1 cellular context compared by ENCODE assay signal in the genomic region with DNA sequence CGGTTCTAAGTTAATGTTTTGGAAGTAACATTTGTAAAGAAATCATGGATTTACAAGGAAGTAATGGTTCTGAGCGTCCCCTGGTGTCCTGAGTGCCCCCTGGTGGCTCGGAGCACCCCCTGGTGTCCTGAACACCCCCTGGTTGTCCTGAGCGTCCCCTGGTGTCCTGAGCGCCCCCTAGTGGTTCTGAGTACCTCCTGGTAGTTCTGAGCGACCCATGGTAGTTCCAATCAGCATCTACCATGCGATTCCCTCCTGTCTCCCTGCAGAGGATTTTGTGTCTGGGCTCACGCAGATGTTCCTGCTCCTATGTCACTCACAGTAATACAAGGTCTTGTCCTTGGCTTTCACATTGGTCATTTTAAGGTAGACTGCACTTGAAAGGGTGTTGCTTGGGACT.
A peak's percentile ranks its signal among the peaks of the same experiment; 100 is the strongest.
TF ChIP-seq lines count a peak whose summit lies in the region.

No MANE protein-coding gene starts in this region.

TF ChIP-seq in GM12878, 131 proteins besides CTCF, POLR2A, EP300 and RAD21 (continued from another document and continues in another):
- TF ChIP-seq, protein P1, sequence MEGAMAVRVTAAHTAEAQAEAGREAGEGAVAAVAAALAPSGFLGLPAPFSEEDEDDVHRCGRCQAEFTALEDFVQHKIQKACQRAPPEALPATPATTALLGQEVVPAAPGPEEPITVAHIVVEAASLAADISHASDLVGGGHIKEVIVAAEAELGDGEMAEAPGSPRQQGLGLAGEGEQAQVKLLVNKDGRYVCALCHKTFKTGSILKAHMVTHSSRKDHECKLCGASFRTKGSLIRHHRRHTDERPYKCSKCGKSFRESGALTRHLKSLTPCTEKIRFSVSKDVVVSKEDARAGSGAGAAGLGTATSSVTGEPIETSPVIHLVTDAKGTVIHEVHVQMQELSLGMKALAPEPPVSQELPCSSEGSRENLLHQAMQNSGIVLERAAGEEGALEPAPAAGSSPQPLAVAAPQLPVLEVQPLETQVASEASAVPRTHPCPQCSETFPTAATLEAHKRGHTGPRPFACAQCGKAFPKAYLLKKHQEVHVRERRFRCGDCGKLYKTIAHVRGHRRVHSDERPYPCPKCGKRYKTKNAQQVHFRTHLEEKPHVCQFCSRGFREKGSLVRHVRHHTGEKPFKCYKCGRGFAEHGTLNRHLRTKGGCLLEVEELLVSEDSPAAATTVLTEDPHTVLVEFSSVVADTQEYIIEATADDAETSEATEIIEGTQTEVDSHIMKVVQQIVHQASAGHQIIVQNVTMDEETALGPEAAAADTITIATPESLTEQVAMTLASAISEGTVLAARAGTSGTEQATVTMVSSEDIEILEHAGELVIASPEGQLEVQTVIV (IDR thresholded peaks at IDR 0.05; ENCODE audit: borderline replicate concordance, partially characterized antibody): no peak
- TF ChIP-seq TCF3 (IDR thresholded peaks at IDR 0.05; ENCODE audit: borderline replicate concordance, insufficient read depth, low read depth, low read length) (no peak), ZBED1 (IDR thresholded peaks at IDR 0.05; ENCODE audit: borderline replicate concordance) (no peak), POU2F2 (IDR thresholded peaks at IDR 0.05; ENCODE audit: borderline replicate concordance, low read depth, low read length) (no peak), YBX1 (IDR thresholded peaks at IDR 0.05) (no peak), NFYA (IDR thresholded peaks at IDR 0.05; ENCODE audit: borderline replicate concordance, low read depth, low read length) (no peak), NR2C1 (IDR thresholded peaks at IDR 0.05) (no peak), FOS (IDR thresholded peaks at IDR 0.05; ENCODE audit: borderline replicate concordance, extremely low read depth, insufficient read length) (no peak), NBN (IDR thresholded peaks at IDR 0.05) (0 out of 2 replicates have a peak, but pooled peaks have one; percentile 26), CREM (IDR thresholded peaks at IDR 0.05; ENCODE audit: low read depth) (peak; percentile 36; the same call in 1 of the 2 replicates), TCF12 (IDR thresholded peaks at IDR 0.05; ENCODE audit: low read depth, low read length) (no peak), KLF5 (IDR thresholded peaks at IDR 0.05; ENCODE audit: partially characterized antibody) (no peak), FOXM1 (IDR thresholded peaks at IDR 0.05; ENCODE audit: low read depth, low read length) (peak; percentile 59; the same call in 1 of the 2 replicates), NFIC (IDR thresholded peaks at IDR 0.05; ENCODE audit: low read depth, low read length) (no peak), RUNX3 (IDR thresholded peaks at IDR 0.05; ENCODE audit: low read length) (no peak), SREBF2 (IDR thresholded peaks at IDR 0.05; ENCODE audit: low read length) (no peak), SIN3A (IDR thresholded peaks at IDR 0.05; ENCODE audit: low read depth, low read length) (no peak), NRF1 (conservative IDR thresholded peaks at IDR 0.05; ENCODE audit: low read depth, low read length) (no peak), CREB1 (IDR thresholded peaks at IDR 0.05; ENCODE audit: low read depth) (peak; percentile 62; the same call in 1 of the 2 replicates), RELA (IDR thresholded peaks at IDR 0.05; ENCODE audit: borderline replicate concordance, partially characterized antibody) (no peak), SUZ12 (IDR thresholded peaks at IDR 0.05; ENCODE audit: unreplicated experiment) (no peak), ZNF384 (IDR thresholded peaks at IDR 0.05; ENCODE audit: borderline replicate concordance, low read depth, low read length) (no peak), ZNF207 (IDR thresholded peaks at IDR 0.05; ENCODE audit: borderline replicate concordance) (no peak), ZNF622 (IDR thresholded peaks at IDR 0.05) (no peak), SP1 (IDR thresholded peaks at IDR 0.05; ENCODE audit: low read depth, low read length) (no peak), SUPT20H (IDR thresholded peaks at IDR 0.05; ENCODE audit: borderline replicate concordance, control insufficient read depth, low read depth, low read length) (no peak), CHD1 (IDR thresholded peaks at IDR 0.05; ENCODE audit: low read depth, low read length) (no peak), HDAC6 (IDR thresholded peaks at IDR 0.05; ENCODE audit: unreplicated experiment) (no peak), SIX5 (IDR thresholded peaks at IDR 0.05; ENCODE audit: low read depth, low read length, severe bottlenecking) (no peak), HDAC2 (IDR thresholded peaks at IDR 0.05) (no peak), TCF7 (IDR thresholded peaks at IDR 0.05; ENCODE audit: borderline replicate concordance) (no peak), ZZZ3 (IDR thresholded peaks at IDR 0.05; ENCODE audit: control insufficient read depth, insufficient read length, low read depth) (no peak)
- TF ChIP-seq, protein P2, sequence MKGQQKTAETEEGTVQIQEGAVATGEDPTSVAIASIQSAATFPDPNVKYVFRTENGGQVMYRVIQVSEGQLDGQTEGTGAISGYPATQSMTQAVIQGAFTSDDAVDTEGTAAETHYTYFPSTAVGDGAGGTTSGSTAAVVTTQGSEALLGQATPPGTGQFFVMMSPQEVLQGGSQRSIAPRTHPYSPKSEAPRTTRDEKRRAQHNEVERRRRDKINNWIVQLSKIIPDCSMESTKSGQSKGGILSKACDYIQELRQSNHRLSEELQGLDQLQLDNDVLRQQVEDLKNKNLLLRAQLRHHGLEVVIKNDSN (IDR thresholded peaks at IDR 0.05; ENCODE audit: borderline replicate concordance, extremely low read length, insufficient read depth, low read depth, low read length): no peak
- TF ChIP-seq, protein P3, sequence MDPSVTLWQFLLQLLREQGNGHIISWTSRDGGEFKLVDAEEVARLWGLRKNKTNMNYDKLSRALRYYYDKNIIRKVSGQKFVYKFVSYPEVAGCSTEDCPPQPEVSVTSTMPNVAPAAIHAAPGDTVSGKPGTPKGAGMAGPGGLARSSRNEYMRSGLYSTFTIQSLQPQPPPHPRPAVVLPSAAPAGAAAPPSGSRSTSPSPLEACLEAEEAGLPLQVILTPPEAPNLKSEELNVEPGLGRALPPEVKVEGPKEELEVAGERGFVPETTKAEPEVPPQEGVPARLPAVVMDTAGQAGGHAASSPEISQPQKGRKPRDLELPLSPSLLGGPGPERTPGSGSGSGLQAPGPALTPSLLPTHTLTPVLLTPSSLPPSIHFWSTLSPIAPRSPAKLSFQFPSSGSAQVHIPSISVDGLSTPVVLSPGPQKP (IDR thresholded peaks at IDR 0.05; ENCODE audit: low read depth, low read length): no peak
- TF ChIP-seq, protein P4, sequence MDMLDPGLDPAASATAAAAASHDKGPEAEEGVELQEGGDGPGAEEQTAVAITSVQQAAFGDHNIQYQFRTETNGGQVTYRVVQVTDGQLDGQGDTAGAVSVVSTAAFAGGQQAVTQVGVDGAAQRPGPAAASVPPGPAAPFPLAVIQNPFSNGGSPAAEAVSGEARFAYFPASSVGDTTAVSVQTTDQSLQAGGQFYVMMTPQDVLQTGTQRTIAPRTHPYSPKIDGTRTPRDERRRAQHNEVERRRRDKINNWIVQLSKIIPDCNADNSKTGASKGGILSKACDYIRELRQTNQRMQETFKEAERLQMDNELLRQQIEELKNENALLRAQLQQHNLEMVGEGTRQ (IDR thresholded peaks at IDR 0.05; ENCODE audit: borderline replicate concordance, low read depth, low read length): no peak
- TF ChIP-seq, protein P5, sequence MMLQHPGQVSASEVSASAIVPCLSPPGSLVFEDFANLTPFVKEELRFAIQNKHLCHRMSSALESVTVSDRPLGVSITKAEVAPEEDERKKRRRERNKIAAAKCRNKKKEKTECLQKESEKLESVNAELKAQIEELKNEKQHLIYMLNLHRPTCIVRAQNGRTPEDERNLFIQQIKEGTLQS (IDR thresholded peaks at IDR 0.05; ENCODE audit: borderline replicate concordance, extremely low read depth, low read depth, low read length): no peak
- TF ChIP-seq, protein P6, sequence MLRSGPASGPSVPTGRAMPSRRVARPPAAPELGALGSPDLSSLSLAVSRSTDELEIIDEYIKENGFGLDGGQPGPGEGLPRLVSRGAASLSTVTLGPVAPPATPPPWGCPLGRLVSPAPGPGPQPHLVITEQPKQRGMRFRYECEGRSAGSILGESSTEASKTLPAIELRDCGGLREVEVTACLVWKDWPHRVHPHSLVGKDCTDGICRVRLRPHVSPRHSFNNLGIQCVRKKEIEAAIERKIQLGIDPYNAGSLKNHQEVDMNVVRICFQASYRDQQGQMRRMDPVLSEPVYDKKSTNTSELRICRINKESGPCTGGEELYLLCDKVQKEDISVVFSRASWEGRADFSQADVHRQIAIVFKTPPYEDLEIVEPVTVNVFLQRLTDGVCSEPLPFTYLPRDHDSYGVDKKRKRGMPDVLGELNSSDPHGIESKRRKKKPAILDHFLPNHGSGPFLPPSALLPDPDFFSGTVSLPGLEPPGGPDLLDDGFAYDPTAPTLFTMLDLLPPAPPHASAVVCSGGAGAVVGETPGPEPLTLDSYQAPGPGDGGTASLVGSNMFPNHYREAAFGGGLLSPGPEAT (IDR thresholded peaks at IDR 0.05; ENCODE audit: low read depth): no peak
- TF ChIP-seq, protein P7, sequence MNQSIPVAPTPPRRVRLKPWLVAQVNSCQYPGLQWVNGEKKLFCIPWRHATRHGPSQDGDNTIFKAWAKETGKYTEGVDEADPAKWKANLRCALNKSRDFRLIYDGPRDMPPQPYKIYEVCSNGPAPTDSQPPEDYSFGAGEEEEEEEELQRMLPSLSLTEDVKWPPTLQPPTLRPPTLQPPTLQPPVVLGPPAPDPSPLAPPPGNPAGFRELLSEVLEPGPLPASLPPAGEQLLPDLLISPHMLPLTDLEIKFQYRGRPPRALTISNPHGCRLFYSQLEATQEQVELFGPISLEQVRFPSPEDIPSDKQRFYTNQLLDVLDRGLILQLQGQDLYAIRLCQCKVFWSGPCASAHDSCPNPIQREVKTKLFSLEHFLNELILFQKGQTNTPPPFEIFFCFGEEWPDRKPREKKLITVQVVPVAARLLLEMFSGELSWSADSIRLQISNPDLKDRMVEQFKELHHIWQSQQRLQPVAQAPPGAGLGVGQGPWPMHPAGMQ (IDR thresholded peaks at IDR 0.05; ENCODE audit: borderline replicate concordance): no peak
- TF ChIP-seq, protein P8, sequence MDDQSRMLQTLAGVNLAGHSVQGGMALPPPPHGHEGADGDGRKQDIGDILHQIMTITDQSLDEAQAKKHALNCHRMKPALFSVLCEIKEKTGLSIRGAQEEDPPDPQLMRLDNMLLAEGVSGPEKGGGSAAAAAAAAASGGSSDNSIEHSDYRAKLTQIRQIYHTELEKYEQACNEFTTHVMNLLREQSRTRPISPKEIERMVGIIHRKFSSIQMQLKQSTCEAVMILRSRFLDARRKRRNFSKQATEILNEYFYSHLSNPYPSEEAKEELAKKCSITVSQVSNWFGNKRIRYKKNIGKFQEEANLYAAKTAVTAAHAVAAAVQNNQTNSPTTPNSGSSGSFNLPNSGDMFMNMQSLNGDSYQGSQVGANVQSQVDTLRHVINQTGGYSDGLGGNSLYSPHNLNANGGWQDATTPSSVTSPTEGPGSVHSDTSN (IDR thresholded peaks at IDR 0.05; ENCODE audit: insufficient replicate concordance, low read depth, low read length): peak; percentile 92
- TF ChIP-seq, protein P9, sequence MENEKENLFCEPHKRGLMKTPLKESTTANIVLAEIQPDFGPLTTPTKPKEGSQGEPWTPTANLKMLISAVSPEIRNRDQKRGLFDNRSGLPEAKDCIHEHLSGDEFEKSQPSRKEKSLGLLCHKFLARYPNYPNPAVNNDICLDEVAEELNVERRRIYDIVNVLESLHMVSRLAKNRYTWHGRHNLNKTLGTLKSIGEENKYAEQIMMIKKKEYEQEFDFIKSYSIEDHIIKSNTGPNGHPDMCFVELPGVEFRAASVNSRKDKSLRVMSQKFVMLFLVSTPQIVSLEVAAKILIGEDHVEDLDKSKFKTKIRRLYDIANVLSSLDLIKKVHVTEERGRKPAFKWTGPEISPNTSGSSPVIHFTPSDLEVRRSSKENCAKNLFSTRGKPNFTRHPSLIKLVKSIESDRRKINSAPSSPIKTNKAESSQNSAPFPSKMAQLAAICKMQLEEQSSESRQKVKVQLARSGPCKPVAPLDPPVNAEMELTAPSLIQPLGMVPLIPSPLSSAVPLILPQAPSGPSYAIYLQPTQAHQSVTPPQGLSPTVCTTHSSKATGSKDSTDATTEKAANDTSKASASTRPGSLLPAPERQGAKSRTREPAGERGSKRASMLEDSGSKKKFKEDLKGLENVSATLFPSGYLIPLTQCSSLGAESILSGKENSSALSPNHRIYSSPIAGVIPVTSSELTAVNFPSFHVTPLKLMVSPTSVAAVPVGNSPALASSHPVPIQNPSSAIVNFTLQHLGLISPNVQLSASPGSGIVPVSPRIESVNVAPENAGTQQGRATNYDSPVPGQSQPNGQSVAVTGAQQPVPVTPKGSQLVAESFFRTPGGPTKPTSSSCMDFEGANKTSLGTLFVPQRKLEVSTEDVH (IDR thresholded peaks at IDR 0.05; ENCODE audit: low read depth, partially characterized antibody): no peak
- TF ChIP-seq, protein P10, sequence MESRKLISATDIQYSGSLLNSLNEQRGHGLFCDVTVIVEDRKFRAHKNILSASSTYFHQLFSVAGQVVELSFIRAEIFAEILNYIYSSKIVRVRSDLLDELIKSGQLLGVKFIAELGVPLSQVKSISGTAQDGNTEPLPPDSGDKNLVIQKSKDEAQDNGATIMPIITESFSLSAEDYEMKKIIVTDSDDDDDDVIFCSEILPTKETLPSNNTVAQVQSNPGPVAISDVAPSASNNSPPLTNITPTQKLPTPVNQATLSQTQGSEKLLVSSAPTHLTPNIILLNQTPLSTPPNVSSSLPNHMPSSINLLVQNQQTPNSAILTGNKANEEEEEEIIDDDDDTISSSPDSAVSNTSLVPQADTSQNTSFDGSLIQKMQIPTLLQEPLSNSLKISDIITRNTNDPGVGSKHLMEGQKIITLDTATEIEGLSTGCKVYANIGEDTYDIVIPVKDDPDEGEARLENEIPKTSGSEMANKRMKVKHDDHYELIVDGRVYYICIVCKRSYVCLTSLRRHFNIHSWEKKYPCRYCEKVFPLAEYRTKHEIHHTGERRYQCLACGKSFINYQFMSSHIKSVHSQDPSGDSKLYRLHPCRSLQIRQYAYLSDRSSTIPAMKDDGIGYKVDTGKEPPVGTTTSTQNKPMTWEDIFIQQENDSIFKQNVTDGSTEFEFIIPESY (IDR thresholded peaks at IDR 0.05): no peak
- TF ChIP-seq, protein P11, sequence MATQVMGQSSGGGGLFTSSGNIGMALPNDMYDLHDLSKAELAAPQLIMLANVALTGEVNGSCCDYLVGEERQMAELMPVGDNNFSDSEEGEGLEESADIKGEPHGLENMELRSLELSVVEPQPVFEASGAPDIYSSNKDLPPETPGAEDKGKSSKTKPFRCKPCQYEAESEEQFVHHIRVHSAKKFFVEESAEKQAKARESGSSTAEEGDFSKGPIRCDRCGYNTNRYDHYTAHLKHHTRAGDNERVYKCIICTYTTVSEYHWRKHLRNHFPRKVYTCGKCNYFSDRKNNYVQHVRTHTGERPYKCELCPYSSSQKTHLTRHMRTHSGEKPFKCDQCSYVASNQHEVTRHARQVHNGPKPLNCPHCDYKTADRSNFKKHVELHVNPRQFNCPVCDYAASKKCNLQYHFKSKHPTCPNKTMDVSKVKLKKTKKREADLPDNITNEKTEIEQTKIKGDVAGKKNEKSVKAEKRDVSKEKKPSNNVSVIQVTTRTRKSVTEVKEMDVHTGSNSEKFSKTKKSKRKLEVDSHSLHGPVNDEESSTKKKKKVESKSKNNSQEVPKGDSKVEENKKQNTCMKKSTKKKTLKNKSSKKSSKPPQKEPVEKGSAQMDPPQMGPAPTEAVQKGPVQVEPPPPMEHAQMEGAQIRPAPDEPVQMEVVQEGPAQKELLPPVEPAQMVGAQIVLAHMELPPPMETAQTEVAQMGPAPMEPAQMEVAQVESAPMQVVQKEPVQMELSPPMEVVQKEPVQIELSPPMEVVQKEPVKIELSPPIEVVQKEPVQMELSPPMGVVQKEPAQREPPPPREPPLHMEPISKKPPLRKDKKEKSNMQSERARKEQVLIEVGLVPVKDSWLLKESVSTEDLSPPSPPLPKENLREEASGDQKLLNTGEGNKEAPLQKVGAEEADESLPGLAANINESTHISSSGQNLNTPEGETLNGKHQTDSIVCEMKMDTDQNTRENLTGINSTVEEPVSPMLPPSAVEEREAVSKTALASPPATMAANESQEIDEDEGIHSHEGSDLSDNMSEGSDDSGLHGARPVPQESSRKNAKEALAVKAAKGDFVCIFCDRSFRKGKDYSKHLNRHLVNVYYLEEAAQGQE (IDR thresholded peaks at IDR 0.05; ENCODE audit: low read depth, low read length): no peak
